8 cellular contexts compared by ENCODE assay signal in genomic region chr16:80804451-80805383, GRCh38. TPM values are rescaled to one million over a fixed set of nuclear protein-coding genes. Genes with fewer than 3 reads are reported as not detected.
DNase-seq lines count a peak whose midpoint lies in the region; ATAC-seq and TF ChIP-seq lines count a peak whose summit lies in the region.

Gene CDYL2 (minus strand): TSS chr16:80804598. CDS start chr16:80804173, 425 bp downstream.

- no peak within 1 kb of the TSS for H2AFZ ChIP-seq in neural cell (ENCODE audit: low read depth, low read length)

- peak within 1 kb of the TSS; percentile 39 for H3K9ac ChIP-seq in neural cell (ENCODE audit: low read length)

- TF ChIP-seq RAD21 in neural cell (conservative IDR thresholded peaks at IDR 0.05): no peak

- H3K4me3 ChIP-seq in neural cell (ENCODE audit: low read length) (peak within 1 kb of the TSS; percentile 67), aorta (ENCODE audit: low read length in 2 of 2) (peak within 1 kb of the TSS; percentile 61 to 67)

- TF ChIP-seq CTCF in neural cell (IDR thresholded peaks at IDR 0.05; ENCODE audit: poor library complexity, severe bottlenecking): no peak

- H3K4me2 ChIP-seq in neural cell (ENCODE audit: low read length): no peak within 1 kb of the TSS

- H3K27me3 ChIP-seq in neural cell (ENCODE audit: insufficient read depth, low read depth, low read length) (peaks cover 5% of the 10 kb centered on the region), aorta (ENCODE audit: control insufficient read depth in 1 of 2, insufficient read depth in 2 of 2, low read length in 1 of 2) (no peaks in the 10 kb centered on the region)

- peak; percentile 73 for ATAC-seq in GM21529 (IDR thresholded peaks at IDR 0.05; ENCODE audit: unreplicated experiment)
- ATAC-seq in aorta (ENCODE audit: low FRiP score): no peak

- intact Hi-C loops in aorta (cut with DNase I): no loop called here

- no peaks in the 10 kb centered on the region for H3K4me1 ChIP-seq in aorta (ENCODE audit: control insufficient read depth in 1 of 2, insufficient read depth in 2 of 2, low read length in 2 of 2)

- no peaks in the 10 kb centered on the region for H3F3A ChIP-seq in neural cell (ENCODE audit: insufficient read depth, low read length, poor library complexity, severe bottlenecking)

- H3K9me2 ChIP-seq in neural cell (ENCODE audit: insufficient read depth, low read length): no peaks in the 10 kb centered on the region

- H3K36me3 ChIP-seq in neural cell (ENCODE audit: insufficient read depth, low read length) (no peaks in the 10 kb centered on the region), aorta (ENCODE audit: control insufficient read depth in 1 of 2, insufficient read depth in 2 of 2, low read length in 1 of 2) (no peaks in the 10 kb centered on the region)

- no peak for TF ChIP-seq EP300 in neural cell (conservative IDR thresholded peaks at IDR 0.05; ENCODE audit: poor library complexity, severe bottlenecking)

- no peaks in the 10 kb centered on the region for H3K79me2 ChIP-seq in neural cell (replicated peaks; ENCODE audit: insufficient read depth, low read length)

- H3K9me3 ChIP-seq in neural cell (ENCODE audit: low read length) (no peaks in the 10 kb centered on the region), aorta (ENCODE audit: control insufficient read depth, low read length) (no peaks in the 10 kb centered on the region)

- DNase-seq in D341Med (ENCODE audit: low spot score): peak; percentile 75
- DNase-seq in LoVo (ENCODE audit: low spot score): peak; percentile 72
- DNase-seq in activated T-cell treated with anti-CD3 and anti-CD28 coated beads for 48 hours (ENCODE audit: low read depth): peak; percentile 35
- DNase-seq in fibroblast of gingiva (ENCODE audit: low read depth): peak; percentile 18
- DNase-seq in aorta: peak; percentile 52 to 74
- no peak for DNase-seq in NCI-H2171 treated with DMSO at 0.1 percent for 48 hours (lab: John Stamatoyannopoulos, UW)

- no peaks in the 10 kb centered on the region for H4K20me1 ChIP-seq in neural cell (ENCODE audit: insufficient read depth)

- WGBS in aorta, 2 donors: 5 to 14% methylated on average over 22 to 79 of the region's 79 CpGs

- no peak within 1 kb of the TSS for H3K27ac ChIP-seq in neural cell (ENCODE audit: low read length)
- H3K27ac ChIP-seq in aorta (ENCODE audit: low read depth in 1 of 2, low read length in 2 of 2): no peak within 1 kb of the TSS

TF ChIP-seq in neural cell, 6 proteins besides CTCF, POLR2A, EP300 and RAD21:
- TF ChIP-seq POLR2AphosphoS5 (IDR thresholded peaks at IDR 0.05): no peak
- TF ChIP-seq TAF1 (IDR thresholded peaks at IDR 0.05; ENCODE audit: low read depth): peak; percentile 10

RNA-seq across cellular contexts. Expression of gene CDYL2, which starts in this region (rescaled TPM):
- 2.6 and 4.1 TPM in 2 replicates for polyA plus RNA-seq in neural cell
- 12.2 and 13.2 TPM in 2 replicates for polyA minus RNA-seq in neural cell
- total RNA-seq in aorta: 10 to 100 TPM in 1 of 2 donors, 1 to 10 TPM in 1; 7.6 to 12.8 TPM
- polyA plus RNA-seq in aorta: 1 to 10 TPM in 1 of 2 donors, under 1 TPM in 1; 0.46 to 2.9 TPM
